23 cellular contexts compared by ENCODE assay signal in genomic region chr1:63843010-63843409, GRCh38.
"Had no signal": no experiment of that assay in that cellular context is flagged by ENCODE, and none has a peak within 500 bp of the region (broad histone marks: within the 10 kb centered on the region; RNA-seq: fewer than 3 reads in every experiment).

No MANE protein-coding gene starts in this region.

- H3K36me3 ChIP-seq: breast epithelium, colonic mucosa, lower lobe of right lung, neutrophil, pancreas, right lobe of liver, transverse colon, vagina had no signal

- DNase-seq: activated B cell treated with CpG ODN at 0.5 μM for 24 hours; activated CD4-positive, alpha-beta T cell treated with anti-CD3 and anti-CD28 coated beads for 36 hours; activated CD4-positive, alpha-beta T cell treated with anti-CD3 and anti-CD28 coated beads, Interleukin-2, amount 50 U/mL, for 4 hours; activated CD8-positive, alpha-beta memory T cell treated with anti-CD3 and anti-CD28 coated beads, Interleukin-2, amount 50 U/mL, for 48 hours; activated naive CD4-positive, alpha-beta T cell treated with anti-CD3 and anti-CD28 coated beads for 36 hours; activated naive CD8-positive, alpha-beta T cell treated with anti-CD3 and anti-CD28 coated beads, Interleukin-2, amount 10 ng/mL, durations not matched to agents 7 days and 5 days; activated T-cell treated with anti-CD3 and anti-CD28 coated beads, Interleukin-2, amount 50 U/mL, for 48 hours; amniotic stem cell; colonic mucosa; left colon; lower lobe of right lung; natural killer cell; pancreas; psoas muscle; right lobe of liver; small intestine; stimulated activated CD4-positive, alpha-beta T cell treated with anti-CD3 and anti-CD28 coated beads, Interleukin-2, amount 100 ng/mL, for 24 hours; T-helper 9 cell; transverse colon had no signal

- ATAC-seq: activated CD4-positive, alpha-beta T cell treated with anti-CD3 and anti-CD28 coated beads for 36 hours; left colon; lower lobe of right lung; natural killer cell; pancreas; psoas muscle; right lobe of liver; stimulated activated effector memory CD8-positive, alpha-beta T cell treated with anti-CD3 and anti-CD28 coated beads, Interleukin-12 subunit alpha, Interleukin-12 subunit beta, amount 100 ng/mL, for 72 hours had no signal

- H3K4me3 ChIP-seq: breast epithelium, colonic mucosa, lower lobe of right lung, pancreas, psoas muscle, right lobe of liver, transverse colon, vagina had no signal

- H3K27me3 ChIP-seq: breast epithelium, colonic mucosa, neutrophil, pancreas, right lobe of liver, transverse colon, vagina had no signal

- H3K9me3 ChIP-seq: breast epithelium, colonic mucosa, lower lobe of right lung, neutrophil, pancreas, psoas muscle, right lobe of liver, transverse colon, vagina had no signal

- H3K27ac ChIP-seq: breast epithelium, colonic mucosa, lower lobe of right lung, neutrophil, pancreas, psoas muscle, right lobe of liver, transverse colon, vagina had no signal

- H3K4me1 ChIP-seq: breast epithelium, colonic mucosa, lower lobe of right lung, right lobe of liver had no signal
